Comparison of ENCODE assay signal across 8 cellular contexts in genomic region chr16:47460301-47460754, GRCh38. TPM values are rescaled to one million over a fixed set of nuclear protein-coding genes. Genes with fewer than 3 reads are reported as not detected.
DNase-seq lines count a peak whose midpoint lies in the region; ATAC-seq and TF ChIP-seq lines count a peak whose summit lies in the region.

No MANE protein-coding gene starts in this region.

- no peak for TF ChIP-seq CTCF in Loucy (conservative IDR thresholded peaks at IDR 0.05; ENCODE audit: low read length)

- H3K4me3 ChIP-seq in Loucy (ENCODE audit: low read length, poor library complexity, severe bottlenecking), result peak overlapping the region; percentile 88
- peak overlapping the region; percentile 90 to 96 for H3K4me3 ChIP-seq in muscle layer of duodenum (ENCODE audit: low read depth in 1 of 2, low read length in 2 of 2)

- H3K79me2 ChIP-seq in Loucy (ENCODE audit: insufficient read depth, low read length), result peaks cover 78% of the 10 kb centered on the region

- no peaks in the 10 kb centered on the region for H3F3A ChIP-seq in Loucy (ENCODE audit: low read depth)

- peak overlapping the region; percentile 91 for H2AFZ ChIP-seq in Loucy (ENCODE audit: low read length)

- peaks cover 56% of the 10 kb centered on the region for H3K4me1 ChIP-seq in Loucy (ENCODE audit: insufficient read depth, low read length, poor library complexity, severe bottlenecking)
- H3K4me1 ChIP-seq in muscle layer of duodenum (ENCODE audit: control insufficient read depth in 1 of 2, insufficient read depth in 2 of 2, low read length in 2 of 2), result peaks cover 6 to 49% of the 10 kb centered on the region in 2 donors

- H3K27me3 ChIP-seq in Loucy (ENCODE audit: insufficient read depth, low read length, poor library complexity, severe bottlenecking) (no peaks in the 10 kb centered on the region), muscle layer of duodenum (ENCODE audit: low read depth, low read length) (no peaks in the 10 kb centered on the region)

- no peaks in the 10 kb centered on the region for H4K20me1 ChIP-seq in Loucy (ENCODE audit: insufficient read depth, low read length, poor library complexity, severe bottlenecking)

- no peak for ATAC-seq in GM18519 (IDR thresholded peaks at IDR 0.05; ENCODE audit: low FRiP score, unreplicated experiment)

- no peaks in the 10 kb centered on the region for H3K9me3 ChIP-seq in Loucy (ENCODE audit: insufficient read depth, low read depth, low read length)
- H3K9me3 ChIP-seq in muscle layer of duodenum (ENCODE audit: control insufficient read depth in 1 of 2, low read length in 2 of 2), result no peaks in the 10 kb centered on the region

- peak overlapping the region; percentile 90 for H3K27ac ChIP-seq in muscle layer of duodenum (ENCODE audit: low read length)

- no peaks in the 10 kb centered on the region for H3K9me2 ChIP-seq in Loucy (replicated peaks; ENCODE audit: low read depth, low read length)

- peak overlapping the region; percentile 96 for H3K9ac ChIP-seq in Loucy (ENCODE audit: low read depth, low read length, poor library complexity, severe bottlenecking)

- peak overlapping the region; percentile 98 for H3K4me2 ChIP-seq in Loucy (ENCODE audit: low read depth, low read length, poor library complexity, severe bottlenecking)

- H3K36me3 ChIP-seq in Loucy (ENCODE audit: insufficient read depth, low read length) (no peaks in the 10 kb centered on the region), muscle layer of duodenum (ENCODE audit: control insufficient read depth in 1 of 2, insufficient read depth in 2 of 2, low read length in 2 of 2) (peaks cover 0 to 8% of the 10 kb centered on the region in 2 donors)

- DNase-seq in EH (ENCODE audit: low read depth) (peak; percentile 27), dermis blood vessel endothelial cell (peak; percentile 20), NCI-H2171 (lab: John Stamatoyannopoulos, UW) (no peak), NCI-H446 (lab: John Stamatoyannopoulos, UW) (no peak)
- no peak for DNase-seq in stimulated activated naive CD4-positive, alpha-beta T cell (lab: John Stamatoyannopoulos, UW)

RNA-seq across cellular contexts. Expression of gene ITFG1, which starts 0.5 kb away (rescaled TPM):
- total RNA-seq in dermis blood vessel endothelial cell, result 50.0 and 75.4 TPM in 2 replicates

RNA-seq across cellular contexts. Expression of gene PHKB, which starts 0.8 kb away (rescaled TPM):
- 98.7 and 98.9 TPM in 2 replicates for total RNA-seq in dermis blood vessel endothelial cell

Comparison
In these comparisons a context has a peak if more than half of its experiments do, and no peak if none do; other contexts are left out.
1. DNase-seq: peak in EH (single experiment) and dermis blood vessel endothelial cell (single experiment); none in NCI-H2171 (single experiment), stimulated activated naive CD4-positive, alpha-beta T cell (0 of 6) and NCI-H446 (0 of 2).